ENCODE assay signal across 1 cellular context in the genomic region with DNA sequence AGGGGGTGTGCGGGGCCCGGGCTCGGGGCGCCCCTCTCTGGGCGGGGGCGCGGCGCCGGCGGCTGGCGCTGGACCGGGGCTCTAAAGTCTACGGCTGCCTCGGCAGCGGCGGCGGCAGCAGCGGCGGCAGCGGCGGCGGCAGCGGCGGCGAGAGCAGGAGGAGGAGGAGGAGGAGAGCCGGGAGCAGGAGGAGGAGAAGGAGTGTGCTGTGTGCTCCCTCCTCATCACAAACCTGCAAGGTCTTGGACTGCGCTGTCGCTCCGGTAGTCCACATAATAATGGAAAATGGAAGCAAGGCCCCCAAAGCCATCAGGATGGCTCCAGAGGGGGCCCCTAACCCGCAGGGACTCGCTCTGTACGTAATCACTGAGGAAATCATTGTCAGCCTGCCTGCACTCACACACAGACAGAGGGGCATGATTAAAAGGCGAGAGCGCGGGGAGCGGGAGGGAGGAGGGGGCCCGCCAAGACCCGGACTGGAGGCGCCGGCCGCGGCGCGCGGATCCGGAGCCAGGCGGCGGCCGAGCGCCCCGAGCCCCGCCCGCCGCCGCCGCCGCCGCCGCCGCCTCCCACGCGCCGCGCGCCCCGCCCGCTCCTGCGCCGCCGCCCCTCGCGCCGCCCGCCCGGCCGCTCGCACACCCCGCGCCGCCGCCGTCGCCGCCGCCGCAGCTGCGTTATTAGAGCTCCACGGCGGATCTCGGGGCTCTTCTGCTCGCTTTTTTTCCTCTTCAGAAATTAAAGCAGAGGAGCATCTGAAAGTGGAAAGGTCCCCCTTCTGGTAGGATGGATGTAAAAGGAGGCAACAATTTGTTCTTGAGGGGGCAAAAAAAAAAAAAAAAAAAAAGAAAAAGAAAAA.
TF ChIP-seq lines count a peak whose summit lies in the region.

A gene (minus strand): TSS at position 394 of the 856 bp plus-strand sequence. CDS start 1,220 bp downstream, outside the sequence.

TF ChIP-seq in A549, 52 proteins besides CTCF, POLR2A, EP300 and RAD21 (continued from another document):
- TF ChIP-seq, protein P1, sequence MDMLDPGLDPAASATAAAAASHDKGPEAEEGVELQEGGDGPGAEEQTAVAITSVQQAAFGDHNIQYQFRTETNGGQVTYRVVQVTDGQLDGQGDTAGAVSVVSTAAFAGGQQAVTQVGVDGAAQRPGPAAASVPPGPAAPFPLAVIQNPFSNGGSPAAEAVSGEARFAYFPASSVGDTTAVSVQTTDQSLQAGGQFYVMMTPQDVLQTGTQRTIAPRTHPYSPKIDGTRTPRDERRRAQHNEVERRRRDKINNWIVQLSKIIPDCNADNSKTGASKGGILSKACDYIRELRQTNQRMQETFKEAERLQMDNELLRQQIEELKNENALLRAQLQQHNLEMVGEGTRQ (IDR thresholded peaks at IDR 0.05), result no peak
- TF ChIP-seq, protein P2, sequence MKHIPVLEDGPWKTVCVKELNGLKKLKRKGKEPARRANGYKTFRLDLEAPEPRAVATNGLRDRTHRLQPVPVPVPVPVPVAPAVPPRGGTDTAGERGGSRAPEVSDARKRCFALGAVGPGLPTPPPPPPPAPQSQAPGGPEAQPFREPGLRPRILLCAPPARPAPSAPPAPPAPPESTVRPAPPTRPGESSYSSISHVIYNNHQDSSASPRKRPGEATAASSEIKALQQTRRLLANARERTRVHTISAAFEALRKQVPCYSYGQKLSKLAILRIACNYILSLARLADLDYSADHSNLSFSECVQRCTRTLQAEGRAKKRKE (CRISPR knock-in tag; IDR thresholded peaks at IDR 0.05; ENCODE audit: low read depth), result no peak
- TF ChIP-seq, protein P3, sequence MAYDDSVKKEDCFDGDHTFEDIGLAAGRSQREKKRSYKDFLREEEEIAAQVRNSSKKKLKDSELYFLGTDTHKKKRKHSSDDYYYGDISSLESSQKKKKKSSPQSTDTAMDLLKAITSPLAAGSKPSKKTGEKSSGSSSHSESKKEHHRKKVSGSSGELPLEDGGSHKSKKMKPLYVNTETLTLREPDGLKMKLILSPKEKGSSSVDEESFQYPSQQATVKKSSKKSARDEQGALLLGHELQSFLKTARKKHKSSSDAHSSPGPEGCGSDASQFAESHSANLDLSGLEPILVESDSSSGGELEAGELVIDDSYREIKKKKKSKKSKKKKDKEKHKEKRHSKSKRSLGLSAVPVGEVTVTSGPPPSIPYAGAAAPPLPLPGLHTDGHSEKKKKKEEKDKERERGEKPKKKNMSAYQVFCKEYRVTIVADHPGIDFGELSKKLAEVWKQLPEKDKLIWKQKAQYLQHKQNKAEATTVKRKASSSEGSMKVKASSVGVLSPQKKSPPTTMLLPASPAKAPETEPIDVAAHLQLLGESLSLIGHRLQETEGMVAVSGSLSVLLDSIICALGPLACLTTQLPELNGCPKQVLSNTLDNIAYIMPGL (CRISPR knock-in tag; IDR thresholded peaks at IDR 0.05; ENCODE audit: borderline replicate concordance), result no peak
